ENCODE assay signal across 24 cellular contexts in the genomic region with DNA sequence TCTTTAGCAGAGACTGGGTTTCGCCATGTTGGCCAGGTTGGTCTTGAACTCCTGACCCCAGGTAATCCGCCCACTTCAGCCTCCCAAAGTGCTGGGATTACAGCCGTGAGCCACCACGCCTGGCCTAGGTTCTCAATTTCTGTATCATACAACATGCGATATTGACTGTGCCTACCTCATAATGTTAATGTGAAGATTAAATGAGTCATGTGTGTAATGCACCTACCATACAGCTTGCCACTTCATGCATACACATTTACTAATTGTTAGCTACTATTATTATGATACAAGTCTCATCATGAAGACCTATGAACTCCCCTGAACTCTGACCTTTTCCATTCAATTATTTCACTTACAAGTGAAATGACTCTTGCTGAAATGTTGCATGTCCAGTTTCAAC.
"Had no signal": no experiment of that assay in that cellular context is flagged by ENCODE, and none has a peak within 500 bp of the region (broad histone marks: within the 10 kb centered on the region; RNA-seq: fewer than 3 reads in every experiment).

No MANE protein-coding gene starts in this region.

- H3K9me3 ChIP-seq: MG63, SK-N-SH had no signal

- H3K36me3 ChIP-seq: MG63 had no signal

- H3K4me3 ChIP-seq: MG63 had no signal

- ATAC-seq: HepG2, Panc1, PC-3 had no signal

- H3K27me3 ChIP-seq: MG63 had no signal

- DNase-seq: IMR-90, Karpas-422, KG1, MG63, NCI-H1092, NCI-H1105 treated with DMSO at 0.1 percent for 48 hours, NCI-H1417 treated with DMSO at 0.1 percent for 48 hours, NCI-H146, NCI-H1694 treated with DMSO at 0.1 percent for 48 hours, NCI-H1930, NCI-H2081, NCI-H2107, NCI-H226, NCI-H446, NCI-H510A, NCI-H524 treated with DMSO at 0.1 percent for 48 hours, NCI-H69, NCI-H774, PC-3, SHP77, SK-N-SH had no signal

- H3K27ac ChIP-seq: RWPE1 had no signal
